22 cellular contexts compared by ENCODE assay signal in the genomic region with DNA sequence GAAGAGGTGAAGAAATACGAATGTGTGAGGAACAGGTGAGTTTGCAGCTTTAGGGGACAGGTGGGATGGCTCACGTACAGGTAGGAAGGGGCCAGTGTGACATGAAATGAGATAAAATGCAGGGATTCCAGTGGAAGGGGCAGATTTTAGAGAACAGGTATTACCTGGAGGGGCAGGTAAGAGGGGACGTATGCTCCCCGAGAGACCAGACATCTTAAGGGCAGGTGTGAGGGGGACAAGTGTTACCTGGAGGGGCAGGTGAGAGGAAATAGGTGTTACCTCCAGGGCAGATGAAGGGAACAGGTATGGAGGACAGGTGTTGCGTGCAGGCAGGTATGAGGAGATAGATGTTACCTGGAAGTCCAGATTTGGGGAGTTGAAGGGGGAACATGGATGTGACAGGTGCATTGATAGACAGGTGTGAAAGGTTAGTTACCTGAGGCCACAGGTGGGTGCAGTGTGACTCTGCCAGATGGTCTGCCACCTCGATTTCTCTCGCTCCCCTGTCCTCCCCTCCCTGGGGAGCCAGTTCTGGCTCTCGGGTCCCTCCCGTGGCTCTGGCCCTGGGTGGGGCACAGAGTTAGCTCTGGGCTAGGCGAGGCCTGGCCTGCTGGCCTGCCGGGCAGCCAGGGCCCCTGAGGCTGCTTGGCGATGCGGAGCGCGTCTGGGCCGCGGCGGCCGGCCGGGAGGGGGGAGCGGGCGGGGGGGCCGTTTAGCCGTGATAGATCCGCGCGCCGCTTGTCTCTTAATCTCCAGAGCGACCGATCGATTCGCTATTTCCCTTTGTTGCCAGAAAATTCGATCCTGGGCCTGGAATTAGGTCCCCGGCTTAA. TPM values are rescaled to one million over a fixed set of nuclear protein-coding genes. Genes with fewer than 3 reads are reported as not detected.
"Had no signal": no experiment of that assay in that cellular context is flagged by ENCODE, and none has a peak within 500 bp of the region (broad histone marks: within the 10 kb centered on the region; RNA-seq: fewer than 3 reads in every experiment).

No MANE protein-coding gene starts in this region.

- H3K27me3 Mint-ChIP-seq: activated naive CD4-positive, alpha-beta T cell treated with anti-CD3 and anti-CD28 coated beads, Interleukin-2, amount 50 U/mL, for 24 hours had no signal

- H3K4me3 Mint-ChIP-seq: activated naive CD4-positive, alpha-beta T cell treated with anti-CD3 and anti-CD28 coated beads, Interleukin-2, amount 50 U/mL, for 24 hours; naive thymus-derived CD4-positive, alpha-beta T cell; neural crest cell; stimulated activated naive CD8-positive, alpha-beta T cell treated with anti-CD3 and anti-CD28 coated beads, Interleukin-15, Interleukin-2, amounts not matched to agents 100 ng/mL and 50 ng/mL, for 24 hours; T-helper 2 cell treated with Interferon-gamma antibody and Interleukin-4, amounts not matched to agents 5 μg/mL and 100 μg/mL, for 36 hours had no signal

- H3K4me3 ChIP-seq: ascending aorta, left ventricle myocardium inferior, right atrium auricular region, thyroid gland, upper lobe of right lung had no signal

- DNase-seq: activated gamma-delta T cell treated with Interleukin-2 at 50 U/mL for 16 hours; activated T-cell treated with anti-CD3 and anti-CD28 coated beads, Interleukin-2, amount 50 U/mL, for 1 hour; brain microvascular endothelial cell; central memory CD4-positive, alpha-beta T cell; dermis blood vessel endothelial cell; effector CD8-positive, alpha-beta T cell; foreskin melanocyte; left ventricle myocardium inferior; naive thymus-derived CD4-positive, alpha-beta T cell; stimulated activated CD4-positive, alpha-beta T cell treated with anti-CD3 and anti-CD28 coated beads, Interleukin-4, amount 100 ng/mL, for 24 hours; substantia nigra; thyroid gland; upper lobe of right lung had no signal

- H3K36me3 ChIP-seq: ascending aorta, brain microvascular endothelial cell, left ventricle myocardium inferior, right atrium auricular region, thyroid gland, upper lobe of right lung had no signal

- H3K9me3 ChIP-seq: ascending aorta, left ventricle myocardium inferior, right atrium auricular region, thyroid gland, upper lobe of right lung had no signal

- ATAC-seq: naive thymus-derived CD4-positive, alpha-beta T cell; upper lobe of right lung had no signal

- H3K27ac Mint-ChIP-seq: activated naive CD4-positive, alpha-beta T cell treated with anti-CD3 and anti-CD28 coated beads, Interleukin-2, amount 50 U/mL, for 24 hours; naive thymus-derived CD4-positive, alpha-beta T cell; progenitor cell of endocrine pancreas; stimulated activated naive CD8-positive, alpha-beta T cell treated with anti-CD3 and anti-CD28 coated beads, Interleukin-15, Interleukin-2, amounts not matched to agents 100 ng/mL and 50 ng/mL, for 24 hours; T-helper 2 cell treated with Interferon-gamma antibody and Interleukin-4, amounts not matched to agents 5 μg/mL and 100 μg/mL, for 36 hours had no signal

- H3K27ac ChIP-seq: ascending aorta, brain microvascular endothelial cell, left ventricle myocardium inferior, right atrium auricular region, thyroid gland, upper lobe of right lung had no signal

- H3K9me3 Mint-ChIP-seq: activated naive CD4-positive, alpha-beta T cell treated with anti-CD3 and anti-CD28 coated beads, Interleukin-2, amount 50 U/mL, for 24 hours; neural crest cell; stimulated activated naive CD8-positive, alpha-beta T cell treated with anti-CD3 and anti-CD28 coated beads, Interleukin-15, Interleukin-2, amounts not matched to agents 100 ng/mL and 50 ng/mL, for 24 hours; T-helper 2 cell treated with Interferon-gamma antibody and Interleukin-4, amounts not matched to agents 5 μg/mL and 100 μg/mL, for 36 hours had no signal

RNA-seq across cellular contexts. Expression of gene ERFL, which starts 2.0 kb away (rescaled TPM):
- total RNA-seq: ascending aorta, dermis blood vessel endothelial cell, left ventricle myocardium inferior, lung microvascular endothelial cell, right atrium auricular region had no signal
- polyA plus RNA-seq: naive thymus-derived CD4-positive, alpha-beta T cell had no signal

RNA-seq across cellular contexts. Expression of gene CD79A, which starts 49.2 kb away (rescaled TPM):
- total RNA-seq: ascending aorta, left ventricle myocardium inferior, lung microvascular endothelial cell, osteocyte had no signal
